ENCODE assay signal across 14 cellular contexts in the genomic region with DNA sequence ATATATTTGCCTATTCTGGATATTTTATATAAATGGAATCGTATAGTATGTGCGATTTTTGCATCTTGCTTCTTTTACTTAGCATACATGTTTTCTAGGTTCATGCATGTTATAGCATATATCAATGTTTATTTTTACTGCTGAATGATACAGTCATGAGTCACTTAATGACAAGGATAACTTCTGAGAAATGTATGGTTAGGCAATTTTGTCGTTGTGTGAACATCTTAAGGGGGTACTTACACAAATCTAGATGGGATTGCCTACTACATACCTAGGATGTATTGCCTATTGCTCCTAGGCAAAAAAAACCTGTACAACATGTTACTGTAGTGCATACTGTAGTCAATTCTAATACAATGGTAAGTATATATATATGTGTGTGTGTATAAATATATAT. TPM values are rescaled to one million over a fixed set of nuclear protein-coding genes. Genes with fewer than 3 reads are reported as not detected.
A peak's percentile ranks its signal among the peaks of the same experiment; 100 is the strongest.
DNase-seq lines count a peak whose midpoint lies in the region; ATAC-seq and TF ChIP-seq lines count a peak whose summit lies in the region.
"Had no signal": no experiment of that assay in that cellular context is flagged by ENCODE, and none has a peak within 500 bp of the region (broad histone marks: within the 10 kb centered on the region; RNA-seq: fewer than 3 reads in every experiment).

No MANE protein-coding gene starts in this region.

- TF ChIP-seq CTCF in fibroblast of pulmonary artery (IDR thresholded peaks at IDR 0.05; ENCODE audit: low read length, missing control alignments), result no peak

- H3K9me3 Mint-ChIP-seq in activated naive CD4-positive, alpha-beta T cell treated with anti-CD3 and anti-CD28 coated beads, Interleukin-2, amount 50 U/mL, for 24 hours, result no peaks in the 10 kb centered on the region
- H3K9me3 Mint-ChIP-seq in activated T-helper 2 cell treated with anti-CD3 and anti-CD28 coated beads, Interferon-gamma antibody, Interleukin-2, Interleukin-4, amounts not matched to agents 10 μg/mL and 5 μg/mL and 100 μg/mL, durations not matched to agents 14 hours and 24 hours and 36 hours, result no peaks in the 10 kb centered on the region

- peak overlapping the region; percentile 92 for H3K27ac Mint-ChIP-seq in activated naive CD4-positive, alpha-beta T cell treated with anti-CD3 and anti-CD28 coated beads, Interleukin-2, amount 50 U/mL, for 24 hours
- H3K27ac Mint-ChIP-seq in activated T-helper 2 cell treated with anti-CD3 and anti-CD28 coated beads, Interferon-gamma antibody, Interleukin-2, Interleukin-4, amounts not matched to agents 10 μg/mL and 5 μg/mL and 100 μg/mL, durations not matched to agents 14 hours and 24 hours and 36 hours, result peak overlapping the region; percentile 26

- peaks cover 96% of the 10 kb centered on the region for H3K4me1 Mint-ChIP-seq in activated naive CD4-positive, alpha-beta T cell treated with anti-CD3 and anti-CD28 coated beads, Interleukin-2, amount 50 U/mL, for 24 hours
- H3K4me1 Mint-ChIP-seq in activated T-helper 2 cell treated with anti-CD3 and anti-CD28 coated beads, Interferon-gamma antibody, Interleukin-2, Interleukin-4, amounts not matched to agents 10 μg/mL and 5 μg/mL and 100 μg/mL, durations not matched to agents 14 hours and 24 hours and 36 hours (ENCODE audit: low read depth), result peaks cover 65% of the 10 kb centered on the region

- H3K27me3 Mint-ChIP-seq in activated naive CD4-positive, alpha-beta T cell treated with anti-CD3 and anti-CD28 coated beads, Interleukin-2, amount 50 U/mL, for 24 hours, result no peaks in the 10 kb centered on the region
- H3K27me3 Mint-ChIP-seq in activated T-helper 2 cell treated with anti-CD3 and anti-CD28 coated beads, Interferon-gamma antibody, Interleukin-2, Interleukin-4, amounts not matched to agents 10 μg/mL and 5 μg/mL and 100 μg/mL, durations not matched to agents 14 hours and 24 hours and 36 hours (ENCODE audit: low read depth), result no peaks in the 10 kb centered on the region

- H3K4me3 ChIP-seq in fibroblast of pulmonary artery (replicated peaks; ENCODE audit: low read depth, low read length), result no peak overlapping the region
- H3K4me3 ChIP-seq: vagina had no signal

- intact Hi-C loops in activated T-helper 2 cell treated with anti-CD3 and anti-CD28 coated beads, Interferon-gamma antibody, Interleukin-2, Interleukin-4, amounts not matched to agents 10 μg/mL and 5 μg/mL and 100 μg/mL, durations not matched to agents 14 hours and 24 hours and 36 hours (cut with micrococcal nuclease), result no loop called here
- intact Hi-C loops in Right ventricle myocardium superior (cut with DNase I), result no loop called here

- DNase-seq in activated naive CD4-positive, alpha-beta T cell treated with Interleukin-2 at 50 U/mL for 16 hours, result no peak
- DNase-seq in activated T-helper 2 cell treated with anti-CD3 and anti-CD28 coated beads, Interferon-gamma antibody, Interleukin-2, Interleukin-4, amounts not matched to agents 10 μg/mL and 5 μg/mL and 100 μg/mL, durations not matched to agents 14 hours and 24 hours and 36 hours (ENCODE audit: low spot score), result no peak
- DNase-seq in fibroblast of pulmonary artery (ENCODE audit: low read depth) (peak; percentile 72), stromal cell of bone marrow (ENCODE audit: low read depth) (peak; percentile 11), Right ventricle myocardium superior (no peak), HuH-7.5 (ENCODE audit: low spot score) (no peak)
- DNase-seq: cerebellar nuclear complex; DMS79 treated with DMSO at 0.1 percent for 48 hours; left colon; NCI-H510A; stimulated activated CD4-positive, alpha-beta T cell treated with anti-CD3 and anti-CD28 coated beads, Interleukin-15, amount 100 ng/mL, for 24 hours had no signal

- H3K4me3 Mint-ChIP-seq in activated naive CD4-positive, alpha-beta T cell treated with anti-CD3 and anti-CD28 coated beads, Interleukin-2, amount 50 U/mL, for 24 hours, result peak overlapping the region; percentile 70
- no peak overlapping the region for H3K4me3 Mint-ChIP-seq in activated T-helper 2 cell treated with anti-CD3 and anti-CD28 coated beads, Interferon-gamma antibody, Interleukin-2, Interleukin-4, amounts not matched to agents 10 μg/mL and 5 μg/mL and 100 μg/mL, durations not matched to agents 14 hours and 24 hours and 36 hours (ENCODE audit: low read depth)

- peaks cover 15% of the 10 kb centered on the region for H3K36me3 Mint-ChIP-seq in activated naive CD4-positive, alpha-beta T cell treated with anti-CD3 and anti-CD28 coated beads, Interleukin-2, amount 50 U/mL, for 24 hours
- peaks cover 44% of the 10 kb centered on the region for H3K36me3 Mint-ChIP-seq in activated T-helper 2 cell treated with anti-CD3 and anti-CD28 coated beads, Interferon-gamma antibody, Interleukin-2, Interleukin-4, amounts not matched to agents 10 μg/mL and 5 μg/mL and 100 μg/mL, durations not matched to agents 14 hours and 24 hours and 36 hours (ENCODE audit: low read depth)

- ATAC-seq in Right ventricle myocardium superior (ENCODE audit: poor library complexity), result no peak
- ATAC-seq in GM19023 (IDR thresholded peaks at IDR 0.05; ENCODE audit: unreplicated experiment), result no peak
- ATAC-seq: left colon had no signal

RNA-seq across cellular contexts. Expression of gene USP15, which starts 8.8 kb away (rescaled TPM):
- total RNA-seq in activated T-helper 2 cell treated with anti-CD3 and anti-CD28 coated beads, Interferon-gamma antibody, Interleukin-2, Interleukin-4, amounts not matched to agents 10 μg/mL and 5 μg/mL and 100 μg/mL, durations not matched to agents 14 hours and 24 hours and 36 hours, result 82.4 and 91.1 TPM in 2 replicates
- 55.0 TPM for total RNA-seq in Right ventricle myocardium superior

Comparison
In these comparisons a context has a peak if more than half of its experiments do, and no peak if none do; other contexts are left out.
1. DNase-seq: peak in fibroblast of pulmonary artery (single experiment) and stromal cell of bone marrow (single experiment); none in activated naive CD4-positive, alpha-beta T cell treated with Interleukin-2 at 50 U/mL for 16 hours (single experiment), activated T-helper 2 cell treated with anti-CD3 and anti-CD28 coated beads, Interferon-gamma antibody, Interleukin-2, Interleukin-4, amounts not matched to agents 10 μg/mL and 5 μg/mL and 100 μg/mL, durations not matched to agents 14 hours and 24 hours and 36 hours (single experiment), Right ventricle myocardium superior (single experiment) and HuH-7.5 (single experiment).